9 cellular contexts compared by ENCODE assay signal in genomic region chr1:115807723-115808122, GRCh38. TPM values are rescaled to one million over a fixed set of nuclear protein-coding genes. Genes with fewer than 3 reads are reported as not detected.
DNase-seq lines count a peak whose midpoint lies in the region; ATAC-seq, FAIRE-seq and TF ChIP-seq lines count a peak whose summit lies in the region.
"Had no signal": no experiment of that assay in that cellular context is flagged by ENCODE, and none has a peak within 500 bp of the region (broad histone marks: within the 10 kb centered on the region; RNA-seq: fewer than 3 reads in every experiment).

No MANE protein-coding gene starts in this region.

- POLR2A ChIA-PET in activated CD8-positive, alpha-beta T cell treated with anti-CD3 and anti-CD28 coated beads, Interleukin-2, amount 10 ng/mL, durations not matched to agents 7 days and 5 days (lab: Charles Lee), result no interaction called here

- no peak overlapping the region for H3K27ac Mint-ChIP-seq in activated CD8-positive, alpha-beta T cell treated with anti-CD3 and anti-CD28 coated beads, Interleukin-2, amount 10 ng/mL, durations not matched to agents 7 days and 5 days

- no peaks in the 10 kb centered on the region for H3K27me3 ChIP-seq in pancreas

- 1 to 2% methylated on average over 2 of the region's 2 CpGs for WGBS in pancreas, 2 donors

- CTCF ChIA-PET in activated CD8-positive, alpha-beta T cell treated with anti-CD3 and anti-CD28 coated beads, Interleukin-2, amount 10 ng/mL, durations not matched to agents 7 days and 5 days (lab: Charles Lee), result interaction anchor here (0.7 to 2.5 kb wide), 12 partner anchors 11 to 691 kb away, joined by 3 to 27 read pairs (median 3); no protein-coding TSS in a partner anchor

- intact Hi-C loops in pancreas (cut with DNase I), result loop anchor here in 2 of 3 donors (5.0 to 10.0 kb wide), 2 partner anchors 175 to 177 kb away; no protein-coding TSS in a partner anchor

- H3K4me1 ChIP-seq in pancreas, result peaks cover 5 to 13% (median 13%) of the 10 kb centered on the region in 3 donors

- H3K4me1 Mint-ChIP-seq in activated CD8-positive, alpha-beta T cell treated with anti-CD3 and anti-CD28 coated beads, Interleukin-2, amount 10 ng/mL, durations not matched to agents 7 days and 5 days (ENCODE audit: low read depth), result no peaks in the 10 kb centered on the region

- no peaks in the 10 kb centered on the region for H3K9me3 Mint-ChIP-seq in activated CD8-positive, alpha-beta T cell treated with anti-CD3 and anti-CD28 coated beads, Interleukin-2, amount 10 ng/mL, durations not matched to agents 7 days and 5 days (ENCODE audit: insufficient read depth)

- no peaks in the 10 kb centered on the region for H3K36me3 Mint-ChIP-seq in activated CD8-positive, alpha-beta T cell treated with anti-CD3 and anti-CD28 coated beads, Interleukin-2, amount 10 ng/mL, durations not matched to agents 7 days and 5 days (ENCODE audit: low read depth)

- H3K4me3 Mint-ChIP-seq in activated CD8-positive, alpha-beta T cell treated with anti-CD3 and anti-CD28 coated beads, Interleukin-2, amount 10 ng/mL, durations not matched to agents 7 days and 5 days, result no peak overlapping the region

- H3K27ac ChIP-seq in pancreas, result no peak overlapping the region

- ATAC-seq in HG03159 (IDR thresholded peaks at IDR 0.05; ENCODE audit: unreplicated experiment) (peak; percentile 90), pancreas (peak; percentile 47 to 83 (median 72)), GM19467 (IDR thresholded peaks at IDR 0.05; ENCODE audit: unreplicated experiment) (no peak)
- peak; percentile 49 for ATAC-seq in activated CD8-positive, alpha-beta T cell treated with anti-CD3 and anti-CD28 coated beads, Interleukin-2, amount 10 ng/mL, durations not matched to agents 7 days and 5 days

- H3K36me3 ChIP-seq in pancreas, result no peaks in the 10 kb centered on the region

- DNase-seq in activated CD4-positive, alpha-beta T cell treated with anti-CD3 and anti-CD28 coated beads for 4 hours, result peak; percentile 27 to 36
- DNase-seq in activated CD4-positive, alpha-beta T cell treated with anti-CD3 and anti-CD28 coated beads, Interleukin-2, amount 50 U/mL, for 4 hours, result no peak
- DNase-seq in NCI-H510A (lab: John Stamatoyannopoulos, UW), result peak; percentile 66
- DNase-seq in activated CD8-positive, alpha-beta T cell treated with anti-CD3 and anti-CD28 coated beads, Interleukin-2, amount 10 ng/mL, durations not matched to agents 7 days and 5 days, result peak; percentile 70
- DNase-seq in glomerular endothelial cell (ENCODE audit: extremely low read depth, low read depth, low spot score), result peak; percentile 48
- peak in 3 of 6 donors; percentile 56 to 69 (median 67) for DNase-seq in pancreas

- no peak for FAIRE-seq in pancreas (lab: Jason Lieb, UNC)

- H3K9me3 ChIP-seq in pancreas, result no peaks in the 10 kb centered on the region

- no peak overlapping the region for H3K4me3 ChIP-seq in pancreas

- peak; percentile 49 to 74 (median 64) for TF ChIP-seq CTCF in pancreas (IDR thresholded peaks at IDR 0.05)

- H3K27me3 Mint-ChIP-seq in activated CD8-positive, alpha-beta T cell treated with anti-CD3 and anti-CD28 coated beads, Interleukin-2, amount 10 ng/mL, durations not matched to agents 7 days and 5 days (ENCODE audit: low read depth), result peaks cover 13% of the 10 kb centered on the region

RNA-seq across cellular contexts. Expression of gene NHLH2, which starts 33.2 kb away (rescaled TPM):
- total RNA-seq in activated CD8-positive, alpha-beta T cell treated with anti-CD3 and anti-CD28 coated beads, Interleukin-2, amount 10 ng/mL, durations not matched to agents 7 days and 5 days, result not detected
- not detected in 2 replicates for total RNA-seq in glomerular endothelial cell
- under 1 TPM in 2 of 6 donors, not detected in 4; 0.03 to 0.06 TPM for total RNA-seq in pancreas
- polyA plus RNA-seq in pancreas, result under 1 TPM in 1 of 2 donors, not detected in 1; 0.12 TPM
- total RNA-seq: urinary bladder had no signal
- polyA plus RNA-seq: urinary bladder had no signal

RNA-seq across cellular contexts. Expression of gene CASQ2, which starts 39.2 kb away (rescaled TPM):
- not detected for total RNA-seq in activated CD8-positive, alpha-beta T cell treated with anti-CD3 and anti-CD28 coated beads, Interleukin-2, amount 10 ng/mL, durations not matched to agents 7 days and 5 days
- total RNA-seq in glomerular endothelial cell (not detected in 2 replicates), pancreas (under 1 TPM in 5 of 6 donors, not detected in 1; 0.09 to 0.59 (median 0.14) TPM)
- polyA plus RNA-seq in pancreas, result 1 to 10 TPM; 1.0 to 1.2 TPM

Comparison
In these comparisons a context has a peak if more than half of its experiments do, and no peak if none do; other contexts are left out.
1. DNase-seq: peak in activated CD4-positive, alpha-beta T cell treated with anti-CD3 and anti-CD28 coated beads for 4 hours (2 of 2), NCI-H510A (single experiment), activated CD8-positive, alpha-beta T cell treated with anti-CD3 and anti-CD28 coated beads, Interleukin-2, amount 10 ng/mL, durations not matched to agents 7 days and 5 days (single experiment) and glomerular endothelial cell (single experiment); none in activated CD4-positive, alpha-beta T cell treated with anti-CD3 and anti-CD28 coated beads, Interleukin-2, amount 50 U/mL, for 4 hours (0 of 2).